1 cellular context compared by ENCODE assay signal in the genomic region with DNA sequence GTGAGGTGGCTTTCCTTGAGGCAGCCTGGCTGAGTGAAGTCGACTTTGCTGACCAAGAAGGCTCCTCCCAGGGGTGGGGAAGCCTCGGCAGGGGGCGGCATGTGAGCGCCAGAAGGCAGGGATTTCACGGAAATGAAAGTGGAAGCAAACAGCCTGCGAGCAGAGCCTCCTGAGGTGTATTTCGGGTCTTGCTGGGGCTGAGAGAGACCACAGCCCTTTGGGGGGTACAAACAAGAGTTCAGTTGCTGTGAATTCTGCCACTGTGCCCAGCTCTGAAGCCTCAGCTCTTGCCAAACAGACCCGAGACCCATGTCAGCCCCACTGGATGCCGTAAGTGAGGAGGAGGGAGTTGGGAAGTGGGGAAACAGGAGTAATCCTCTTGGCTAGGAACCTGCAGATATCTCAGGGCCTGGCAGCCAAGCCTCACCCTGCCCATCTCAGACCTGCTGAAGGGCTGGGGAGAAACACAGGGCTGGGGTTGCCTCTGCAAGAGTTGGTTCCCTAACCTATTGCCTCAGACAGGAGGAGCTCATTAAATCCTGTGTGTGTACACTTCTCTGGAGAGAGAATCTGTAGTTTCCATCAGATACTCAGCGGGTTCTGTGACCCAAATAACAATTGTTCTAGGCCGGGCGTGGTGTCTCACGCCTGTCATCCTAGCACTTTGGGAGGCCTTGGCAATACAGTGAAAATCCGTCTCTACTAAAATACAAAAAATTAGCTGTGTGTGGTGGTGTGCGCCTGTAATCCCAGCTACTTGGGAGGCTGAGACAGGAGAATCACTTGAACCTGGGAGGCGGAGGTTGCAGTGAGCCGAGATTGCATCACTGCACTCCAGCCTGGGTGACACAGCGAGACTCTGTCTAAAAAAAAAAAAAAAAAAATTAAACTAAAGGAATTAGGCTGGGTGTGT.
TF ChIP-seq lines count a peak whose summit lies in the region.

A gene (plus strand): TSS at position 146 of the 913 bp plus-strand sequence. CDS start 164 bp downstream, at position 310.

TF ChIP-seq in K562, 482 proteins besides CTCF, POLR2A, EP300 and RAD21 (continued from another document and continues in another):
- TF ChIP-seq, protein P1, sequence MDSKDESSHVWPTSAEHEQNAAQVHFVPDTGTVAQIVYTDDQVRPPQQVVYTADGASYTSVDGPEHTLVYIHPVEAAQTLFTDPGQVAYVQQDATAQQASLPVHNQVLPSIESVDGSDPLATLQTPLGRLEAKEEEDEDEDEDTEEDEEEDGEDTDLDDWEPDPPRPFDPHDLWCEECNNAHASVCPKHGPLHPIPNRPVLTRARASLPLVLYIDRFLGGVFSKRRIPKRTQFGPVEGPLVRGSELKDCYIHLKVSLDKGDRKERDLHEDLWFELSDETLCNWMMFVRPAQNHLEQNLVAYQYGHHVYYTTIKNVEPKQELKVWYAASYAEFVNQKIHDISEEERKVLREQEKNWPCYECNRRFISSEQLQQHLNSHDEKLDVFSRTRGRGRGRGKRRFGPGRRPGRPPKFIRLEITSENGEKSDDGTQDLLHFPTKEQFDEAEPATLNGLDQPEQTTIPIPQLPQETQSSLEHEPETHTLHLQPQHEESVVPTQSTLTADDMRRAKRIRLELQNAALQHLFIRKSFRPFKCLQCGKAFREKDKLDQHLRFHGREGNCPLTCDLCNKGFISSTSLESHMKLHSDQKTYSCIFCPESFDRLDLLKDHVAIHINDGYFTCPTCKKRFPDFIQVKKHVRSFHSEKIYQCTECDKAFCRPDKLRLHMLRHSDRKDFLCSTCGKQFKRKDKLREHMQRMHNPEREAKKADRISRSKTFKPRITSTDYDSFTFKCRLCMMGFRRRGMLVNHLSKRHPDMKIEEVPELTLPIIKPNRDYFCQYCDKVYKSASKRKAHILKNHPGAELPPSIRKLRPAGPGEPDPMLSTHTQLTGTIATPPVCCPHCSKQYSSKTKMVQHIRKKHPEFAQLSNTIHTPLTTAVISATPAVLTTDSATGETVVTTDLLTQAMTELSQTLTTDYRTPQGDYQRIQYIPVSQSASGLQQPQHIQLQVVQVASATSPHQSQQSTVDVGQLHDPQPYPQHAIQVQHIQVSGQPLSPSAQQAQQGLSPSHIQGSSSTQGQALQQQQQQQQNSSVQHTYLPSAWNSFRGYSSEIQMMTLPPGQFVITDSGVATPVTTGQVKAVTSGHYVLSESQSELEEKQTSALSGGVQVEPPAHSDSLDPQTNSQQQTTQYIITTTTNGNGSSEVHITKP (IDR thresholded peaks at IDR 0.05; ENCODE audit: partially characterized antibody) = peak; percentile 59
- TF ChIP-seq MYNN (IDR thresholded peaks at IDR 0.05) (no peak), MYNN (CRISPR knock-in tag; IDR thresholded peaks at IDR 0.05) (no peak), KLF13 (tag; IDR thresholded peaks at IDR 0.05; ENCODE audit: borderline replicate concordance, low read depth) (no peak), HNRNPUL1 (IDR thresholded peaks at IDR 0.05; ENCODE audit: low read length) (no peak), SREBF2 (CRISPR knock-in tag; IDR thresholded peaks at IDR 0.05) (no peak), RBM17 (IDR thresholded peaks at IDR 0.05; ENCODE audit: borderline replicate concordance, low read depth, low read length) (no peak), TCF7L2 (IDR thresholded peaks at IDR 0.05; ENCODE audit: low read depth, low read length) (no peak), ZNF146 (CRISPR knock-in tag; IDR thresholded peaks at IDR 0.05; ENCODE audit: unreplicated experiment) (no peak), ZNF668 (CRISPR knock-in tag; IDR thresholded peaks at IDR 0.05) (no peak), KLF6 (CRISPR knock-in tag; IDR thresholded peaks at IDR 0.05; ENCODE audit: borderline replicate concordance) (no peak), ELF1 (tag; IDR thresholded peaks at IDR 0.05) (no peak; the same call in 1 of the 2 replicates)
- TF ChIP-seq, protein P2, sequence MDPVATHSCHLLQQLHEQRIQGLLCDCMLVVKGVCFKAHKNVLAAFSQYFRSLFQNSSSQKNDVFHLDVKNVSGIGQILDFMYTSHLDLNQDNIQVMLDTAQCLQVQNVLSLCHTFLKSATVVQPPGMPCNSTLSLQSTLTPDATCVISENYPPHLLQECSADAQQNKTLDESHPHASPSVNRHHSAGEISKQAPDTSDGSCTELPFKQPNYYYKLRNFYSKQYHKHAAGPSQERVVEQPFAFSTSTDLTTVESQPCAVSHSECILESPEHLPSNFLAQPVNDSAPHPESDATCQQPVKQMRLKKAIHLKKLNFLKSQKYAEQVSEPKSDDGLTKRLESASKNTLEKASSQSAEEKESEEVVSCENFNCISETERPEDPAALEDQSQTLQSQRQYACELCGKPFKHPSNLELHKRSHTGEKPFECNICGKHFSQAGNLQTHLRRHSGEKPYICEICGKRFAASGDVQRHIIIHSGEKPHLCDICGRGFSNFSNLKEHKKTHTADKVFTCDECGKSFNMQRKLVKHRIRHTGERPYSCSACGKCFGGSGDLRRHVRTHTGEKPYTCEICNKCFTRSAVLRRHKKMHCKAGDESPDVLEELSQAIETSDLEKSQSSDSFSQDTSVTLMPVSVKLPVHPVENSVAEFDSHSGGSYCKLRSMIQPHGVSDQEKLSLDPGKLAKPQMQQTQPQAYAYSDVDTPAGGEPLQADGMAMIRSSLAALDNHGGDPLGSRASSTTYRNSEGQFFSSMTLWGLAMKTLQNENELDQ (CRISPR knock-in tag; IDR thresholded peaks at IDR 0.05; ENCODE audit: borderline replicate concordance) = no peak
- TF ChIP-seq, protein P3, sequence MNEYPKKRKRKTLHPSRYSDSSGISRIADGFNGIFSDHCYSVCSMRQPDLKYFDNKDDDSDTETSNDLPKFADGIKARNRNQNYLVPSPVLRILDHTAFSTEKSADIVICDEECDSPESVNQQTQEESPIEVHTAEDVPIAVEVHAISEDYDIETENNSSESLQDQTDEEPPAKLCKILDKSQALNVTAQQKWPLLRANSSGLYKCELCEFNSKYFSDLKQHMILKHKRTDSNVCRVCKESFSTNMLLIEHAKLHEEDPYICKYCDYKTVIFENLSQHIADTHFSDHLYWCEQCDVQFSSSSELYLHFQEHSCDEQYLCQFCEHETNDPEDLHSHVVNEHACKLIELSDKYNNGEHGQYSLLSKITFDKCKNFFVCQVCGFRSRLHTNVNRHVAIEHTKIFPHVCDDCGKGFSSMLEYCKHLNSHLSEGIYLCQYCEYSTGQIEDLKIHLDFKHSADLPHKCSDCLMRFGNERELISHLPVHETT (CRISPR knock-in tag; conservative IDR thresholded peaks at IDR 0.05 in 1 of 2, IDR thresholded peaks at IDR 0.05 in 1 of 2) = no peak
- TF ChIP-seq, protein P4, sequence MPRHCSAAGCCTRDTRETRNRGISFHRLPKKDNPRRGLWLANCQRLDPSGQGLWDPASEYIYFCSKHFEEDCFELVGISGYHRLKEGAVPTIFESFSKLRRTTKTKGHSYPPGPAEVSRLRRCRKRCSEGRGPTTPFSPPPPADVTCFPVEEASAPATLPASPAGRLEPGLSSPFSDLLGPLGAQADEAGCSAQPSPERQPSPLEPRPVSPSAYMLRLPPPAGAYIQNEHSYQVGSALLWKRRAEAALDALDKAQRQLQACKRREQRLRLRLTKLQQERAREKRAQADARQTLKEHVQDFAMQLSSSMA (CRISPR knock-in tag; IDR thresholded peaks at IDR 0.05) = no peak
- TF ChIP-seq, protein P5, sequence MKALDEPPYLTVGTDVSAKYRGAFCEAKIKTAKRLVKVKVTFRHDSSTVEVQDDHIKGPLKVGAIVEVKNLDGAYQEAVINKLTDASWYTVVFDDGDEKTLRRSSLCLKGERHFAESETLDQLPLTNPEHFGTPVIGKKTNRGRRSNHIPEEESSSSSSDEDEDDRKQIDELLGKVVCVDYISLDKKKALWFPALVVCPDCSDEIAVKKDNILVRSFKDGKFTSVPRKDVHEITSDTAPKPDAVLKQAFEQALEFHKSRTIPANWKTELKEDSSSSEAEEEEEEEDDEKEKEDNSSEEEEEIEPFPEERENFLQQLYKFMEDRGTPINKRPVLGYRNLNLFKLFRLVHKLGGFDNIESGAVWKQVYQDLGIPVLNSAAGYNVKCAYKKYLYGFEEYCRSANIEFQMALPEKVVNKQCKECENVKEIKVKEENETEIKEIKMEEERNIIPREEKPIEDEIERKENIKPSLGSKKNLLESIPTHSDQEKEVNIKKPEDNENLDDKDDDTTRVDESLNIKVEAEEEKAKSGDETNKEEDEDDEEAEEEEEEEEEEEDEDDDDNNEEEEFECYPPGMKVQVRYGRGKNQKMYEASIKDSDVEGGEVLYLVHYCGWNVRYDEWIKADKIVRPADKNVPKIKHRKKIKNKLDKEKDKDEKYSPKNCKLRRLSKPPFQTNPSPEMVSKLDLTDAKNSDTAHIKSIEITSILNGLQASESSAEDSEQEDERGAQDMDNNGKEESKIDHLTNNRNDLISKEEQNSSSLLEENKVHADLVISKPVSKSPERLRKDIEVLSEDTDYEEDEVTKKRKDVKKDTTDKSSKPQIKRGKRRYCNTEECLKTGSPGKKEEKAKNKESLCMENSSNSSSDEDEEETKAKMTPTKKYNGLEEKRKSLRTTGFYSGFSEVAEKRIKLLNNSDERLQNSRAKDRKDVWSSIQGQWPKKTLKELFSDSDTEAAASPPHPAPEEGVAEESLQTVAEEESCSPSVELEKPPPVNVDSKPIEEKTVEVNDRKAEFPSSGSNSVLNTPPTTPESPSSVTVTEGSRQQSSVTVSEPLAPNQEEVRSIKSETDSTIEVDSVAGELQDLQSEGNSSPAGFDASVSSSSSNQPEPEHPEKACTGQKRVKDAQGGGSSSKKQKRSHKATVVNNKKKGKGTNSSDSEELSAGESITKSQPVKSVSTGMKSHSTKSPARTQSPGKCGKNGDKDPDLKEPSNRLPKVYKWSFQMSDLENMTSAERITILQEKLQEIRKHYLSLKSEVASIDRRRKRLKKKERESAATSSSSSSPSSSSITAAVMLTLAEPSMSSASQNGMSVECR (CRISPR knock-in tag; IDR thresholded peaks at IDR 0.05) = no peak
- TF ChIP-seq, protein P6, sequence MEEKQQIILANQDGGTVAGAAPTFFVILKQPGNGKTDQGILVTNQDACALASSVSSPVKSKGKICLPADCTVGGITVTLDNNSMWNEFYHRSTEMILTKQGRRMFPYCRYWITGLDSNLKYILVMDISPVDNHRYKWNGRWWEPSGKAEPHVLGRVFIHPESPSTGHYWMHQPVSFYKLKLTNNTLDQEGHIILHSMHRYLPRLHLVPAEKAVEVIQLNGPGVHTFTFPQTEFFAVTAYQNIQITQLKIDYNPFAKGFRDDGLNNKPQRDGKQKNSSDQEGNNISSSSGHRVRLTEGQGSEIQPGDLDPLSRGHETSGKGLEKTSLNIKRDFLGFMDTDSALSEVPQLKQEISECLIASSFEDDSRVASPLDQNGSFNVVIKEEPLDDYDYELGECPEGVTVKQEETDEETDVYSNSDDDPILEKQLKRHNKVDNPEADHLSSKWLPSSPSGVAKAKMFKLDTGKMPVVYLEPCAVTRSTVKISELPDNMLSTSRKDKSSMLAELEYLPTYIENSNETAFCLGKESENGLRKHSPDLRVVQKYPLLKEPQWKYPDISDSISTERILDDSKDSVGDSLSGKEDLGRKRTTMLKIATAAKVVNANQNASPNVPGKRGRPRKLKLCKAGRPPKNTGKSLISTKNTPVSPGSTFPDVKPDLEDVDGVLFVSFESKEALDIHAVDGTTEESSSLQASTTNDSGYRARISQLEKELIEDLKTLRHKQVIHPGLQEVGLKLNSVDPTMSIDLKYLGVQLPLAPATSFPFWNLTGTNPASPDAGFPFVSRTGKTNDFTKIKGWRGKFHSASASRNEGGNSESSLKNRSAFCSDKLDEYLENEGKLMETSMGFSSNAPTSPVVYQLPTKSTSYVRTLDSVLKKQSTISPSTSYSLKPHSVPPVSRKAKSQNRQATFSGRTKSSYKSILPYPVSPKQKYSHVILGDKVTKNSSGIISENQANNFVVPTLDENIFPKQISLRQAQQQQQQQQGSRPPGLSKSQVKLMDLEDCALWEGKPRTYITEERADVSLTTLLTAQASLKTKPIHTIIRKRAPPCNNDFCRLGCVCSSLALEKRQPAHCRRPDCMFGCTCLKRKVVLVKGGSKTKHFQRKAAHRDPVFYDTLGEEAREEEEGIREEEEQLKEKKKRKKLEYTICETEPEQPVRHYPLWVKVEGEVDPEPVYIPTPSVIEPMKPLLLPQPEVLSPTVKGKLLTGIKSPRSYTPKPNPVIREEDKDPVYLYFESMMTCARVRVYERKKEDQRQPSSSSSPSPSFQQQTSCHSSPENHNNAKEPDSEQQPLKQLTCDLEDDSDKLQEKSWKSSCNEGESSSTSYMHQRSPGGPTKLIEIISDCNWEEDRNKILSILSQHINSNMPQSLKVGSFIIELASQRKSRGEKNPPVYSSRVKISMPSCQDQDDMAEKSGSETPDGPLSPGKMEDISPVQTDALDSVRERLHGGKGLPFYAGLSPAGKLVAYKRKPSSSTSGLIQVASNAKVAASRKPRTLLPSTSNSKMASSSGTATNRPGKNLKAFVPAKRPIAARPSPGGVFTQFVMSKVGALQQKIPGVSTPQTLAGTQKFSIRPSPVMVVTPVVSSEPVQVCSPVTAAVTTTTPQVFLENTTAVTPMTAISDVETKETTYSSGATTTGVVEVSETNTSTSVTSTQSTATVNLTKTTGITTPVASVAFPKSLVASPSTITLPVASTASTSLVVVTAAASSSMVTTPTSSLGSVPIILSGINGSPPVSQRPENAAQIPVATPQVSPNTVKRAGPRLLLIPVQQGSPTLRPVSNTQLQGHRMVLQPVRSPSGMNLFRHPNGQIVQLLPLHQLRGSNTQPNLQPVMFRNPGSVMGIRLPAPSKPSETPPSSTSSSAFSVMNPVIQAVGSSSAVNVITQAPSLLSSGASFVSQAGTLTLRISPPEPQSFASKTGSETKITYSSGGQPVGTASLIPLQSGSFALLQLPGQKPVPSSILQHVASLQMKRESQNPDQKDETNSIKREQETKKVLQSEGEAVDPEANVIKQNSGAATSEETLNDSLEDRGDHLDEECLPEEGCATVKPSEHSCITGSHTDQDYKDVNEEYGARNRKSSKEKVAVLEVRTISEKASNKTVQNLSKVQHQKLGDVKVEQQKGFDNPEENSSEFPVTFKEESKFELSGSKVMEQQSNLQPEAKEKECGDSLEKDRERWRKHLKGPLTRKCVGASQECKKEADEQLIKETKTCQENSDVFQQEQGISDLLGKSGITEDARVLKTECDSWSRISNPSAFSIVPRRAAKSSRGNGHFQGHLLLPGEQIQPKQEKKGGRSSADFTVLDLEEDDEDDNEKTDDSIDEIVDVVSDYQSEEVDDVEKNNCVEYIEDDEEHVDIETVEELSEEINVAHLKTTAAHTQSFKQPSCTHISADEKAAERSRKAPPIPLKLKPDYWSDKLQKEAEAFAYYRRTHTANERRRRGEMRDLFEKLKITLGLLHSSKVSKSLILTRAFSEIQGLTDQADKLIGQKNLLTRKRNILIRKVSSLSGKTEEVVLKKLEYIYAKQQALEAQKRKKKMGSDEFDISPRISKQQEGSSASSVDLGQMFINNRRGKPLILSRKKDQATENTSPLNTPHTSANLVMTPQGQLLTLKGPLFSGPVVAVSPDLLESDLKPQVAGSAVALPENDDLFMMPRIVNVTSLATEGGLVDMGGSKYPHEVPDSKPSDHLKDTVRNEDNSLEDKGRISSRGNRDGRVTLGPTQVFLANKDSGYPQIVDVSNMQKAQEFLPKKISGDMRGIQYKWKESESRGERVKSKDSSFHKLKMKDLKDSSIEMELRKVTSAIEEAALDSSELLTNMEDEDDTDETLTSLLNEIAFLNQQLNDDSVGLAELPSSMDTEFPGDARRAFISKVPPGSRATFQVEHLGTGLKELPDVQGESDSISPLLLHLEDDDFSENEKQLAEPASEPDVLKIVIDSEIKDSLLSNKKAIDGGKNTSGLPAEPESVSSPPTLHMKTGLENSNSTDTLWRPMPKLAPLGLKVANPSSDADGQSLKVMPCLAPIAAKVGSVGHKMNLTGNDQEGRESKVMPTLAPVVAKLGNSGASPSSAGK (IDR thresholded peaks at IDR 0.05) = no peak
- TF ChIP-seq, protein P7, sequence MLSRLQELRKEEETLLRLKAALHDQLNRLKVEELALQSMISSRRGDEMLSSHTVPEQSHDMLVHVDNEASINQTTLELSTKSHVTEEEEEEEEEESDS (CRISPR knock-in tag; IDR thresholded peaks at IDR 0.05) = no peak
